ENCODE assay signal across 24 cellular contexts in the genomic region with DNA sequence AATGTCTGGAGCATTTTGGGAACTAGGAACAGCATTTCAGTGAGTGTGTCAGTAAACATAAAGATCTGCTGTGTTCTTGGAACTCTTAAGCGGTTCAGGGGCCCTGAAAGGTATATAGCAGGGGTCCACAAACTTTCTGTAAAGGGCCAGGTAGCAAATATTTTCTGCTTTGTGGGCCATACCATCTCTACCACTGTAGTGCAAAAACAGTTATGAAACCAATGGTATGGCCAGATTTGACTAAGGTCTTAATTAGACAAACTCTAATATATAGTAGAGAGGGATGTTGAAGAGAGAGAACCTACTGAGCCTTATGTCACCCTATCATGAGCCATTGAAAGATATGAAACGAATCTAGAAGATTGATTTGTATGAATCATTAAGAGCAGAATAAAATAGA. TPM values are rescaled to one million over a fixed set of nuclear protein-coding genes. Genes with fewer than 3 reads are reported as not detected.
DNase-seq lines count a peak whose midpoint lies in the region; ATAC-seq, FAIRE-seq and TF ChIP-seq lines count a peak whose summit lies in the region.
"Had no signal": no experiment of that assay in that cellular context is flagged by ENCODE, and none has a peak within 500 bp of the region (broad histone marks: within the 10 kb centered on the region; RNA-seq: fewer than 3 reads in every experiment).

No MANE protein-coding gene starts in this region.

- H3K9me3 ChIP-seq in breast epithelium, result no peaks in the 10 kb centered on the region
- no peaks in the 10 kb centered on the region for H3K9me3 ChIP-seq in K562 (replicated peaks; ENCODE audit: control insufficient read depth, insufficient read depth, low read depth, low read length)
- H3K9me3 ChIP-seq in keratinocyte (ENCODE audit: control insufficient read depth, low read depth, low read length), result no peaks in the 10 kb centered on the region
- H3K9me3 ChIP-seq in HAP-1, result no peaks in the 10 kb centered on the region
- no peaks in the 10 kb centered on the region for H3K9me3 ChIP-seq in body of pancreas
- H3K9me3 ChIP-seq: upper lobe of right lung had no signal

- peaks cover 27% of the 10 kb centered on the region; the same call in 2 of the 3 replicates for H3K79me2 ChIP-seq in K562 (ENCODE audit: control insufficient read depth, insufficient read depth, low read length)
- peaks cover 78% of the 10 kb centered on the region for H3K79me2 ChIP-seq in keratinocyte (ENCODE audit: control insufficient read depth, insufficient read depth, low read length)

- H3K36me3 Mint-ChIP-seq in MCF 10A (ENCODE audit: insufficient read depth, unreplicated experiment), result peaks cover 13% of the 10 kb centered on the region
- no peaks in the 10 kb centered on the region for H3K36me3 Mint-ChIP-seq in activated naive CD8-positive, alpha-beta T cell treated with anti-CD3 and anti-CD28 coated beads, Interleukin-2, amount 50 U/mL, for 24 hours (ENCODE audit: low read depth)
- H3K36me3 Mint-ChIP-seq: activated naive CD8-positive, alpha-beta T cell; WTC11 had no signal

- BruUV-seq in MCF 10A (replicated peaks; lab: Mats Ljungman, UMichigan) (no TSS peak), K562 (replicated peaks; lab: Mats Ljungman, UMichigan) (no TSS peak)

- H3K27ac ChIP-seq in breast epithelium, result no peak overlapping the region
- H3K27ac ChIP-seq in K562 (ENCODE audit: extremely low read depth, low read depth, low read length), result no peak overlapping the region
- H3K27ac ChIP-seq in keratinocyte (ENCODE audit: control insufficient read depth, insufficient read depth, low read length), result peak overlapping the region; percentile 61
- H3K27ac ChIP-seq in body of pancreas, result no peak overlapping the region
- H3K27ac ChIP-seq: upper lobe of right lung had no signal

- TF ChIP-seq CTCF in MCF 10A (IDR thresholded peaks at IDR 0.05; ENCODE audit: unreplicated experiment) (no peak), breast epithelium (IDR thresholded peaks at IDR 0.05) (no peak), K562 (IDR thresholded peaks at IDR 0.05 in 2 of 3, conservative IDR thresholded peaks at IDR 0.05 in 1 of 3; ENCODE audit: insufficient read depth in 2 of 3, low read depth in 1 of 3, low read length in 3 of 3) (no peak), keratinocyte (optimal IDR thresholded peaks at IDR 0.05 in 1 of 3, IDR thresholded peaks at IDR 0.05 in 1 of 3, conservative IDR thresholded peaks at IDR 0.05 in 1 of 3; ENCODE audit: extremely low read depth in 1 of 3, insufficient read depth in 2 of 3, low read length in 3 of 3) (no peak), body of pancreas (IDR thresholded peaks at IDR 0.05) (no peak)

- CTCF ChIA-PET in MCF 10A (lab: Yijun Ruan, JAX) (no interaction called here), K562 (lab: Yijun Ruan, JAX; ENCODE audit: low intra/inter-chr PET ratio) (interaction anchor here (0.7 kb wide), 1 partner anchor 298 kb away, joined by 4 read pairs; no protein-coding TSS in a partner anchor)

- peaks cover 16% of the 10 kb centered on the region for H3K4me1 Mint-ChIP-seq in MCF 10A (ENCODE audit: insufficient read depth, unreplicated experiment)
- peaks cover 31% of the 10 kb centered on the region for H3K4me1 Mint-ChIP-seq in activated naive CD8-positive, alpha-beta T cell treated with anti-CD3 and anti-CD28 coated beads, Interleukin-2, amount 50 U/mL, for 24 hours

- H3K4me1 ChIP-seq in breast epithelium, result peaks cover 0 to 10% of the 10 kb centered on the region in 2 donors
- H3K4me1 ChIP-seq in K562 (replicated peaks in 1 of 2; ENCODE audit: control insufficient read depth in 2 of 2, insufficient read depth in 2 of 2, low read length in 2 of 2), result peaks cover 8 to 9% of the 10 kb centered on the region in 2 experiments; a peak in 4 of 5 replicates
- peaks cover 24% of the 10 kb centered on the region for H3K4me1 ChIP-seq in keratinocyte (ENCODE audit: control insufficient read depth, extremely low read depth, insufficient read depth, low read length)
- peaks cover 30% of the 10 kb centered on the region for H3K4me1 ChIP-seq in HAP-1
- peaks cover 43% of the 10 kb centered on the region for H3K4me1 ChIP-seq in body of pancreas

- H3K9ac ChIP-seq in K562 (ENCODE audit: insufficient read depth in 1 of 2, low read depth in 2 of 2, low read length in 2 of 2), result no peak overlapping the region
- no peak overlapping the region for H3K9ac ChIP-seq in keratinocyte (ENCODE audit: control insufficient read depth, extremely low read depth, insufficient read depth, low read length)

- no peak for FAIRE-seq in K562 (lab: Jason Lieb, UNC)
- FAIRE-seq in keratinocyte (lab: Jason Lieb, UNC), result peak; percentile 36

- H2AFZ ChIP-seq in K562 (ENCODE audit: low read depth, low read length) (peak overlapping the region; percentile 36), keratinocyte (ENCODE audit: control insufficient read depth, low read length) (no peak overlapping the region)

- H3K27me3 Mint-ChIP-seq in MCF 10A (ENCODE audit: insufficient read depth, unreplicated experiment), result no peaks in the 10 kb centered on the region
- H3K27me3 Mint-ChIP-seq in activated naive CD8-positive, alpha-beta T cell treated with anti-CD3 and anti-CD28 coated beads, Interleukin-2, amount 50 U/mL, for 24 hours, result no peaks in the 10 kb centered on the region
- H3K27me3 Mint-ChIP-seq: activated naive CD8-positive, alpha-beta T cell had no signal

- H3K27ac Mint-ChIP-seq in MCF 10A (ENCODE audit: low read depth, unreplicated experiment), result peak overlapping the region; percentile 61
- no peak overlapping the region for H3K27ac Mint-ChIP-seq in activated naive CD8-positive, alpha-beta T cell treated with anti-CD3 and anti-CD28 coated beads, Interleukin-2, amount 50 U/mL, for 24 hours
- H3K27ac Mint-ChIP-seq: activated naive CD8-positive, alpha-beta T cell; activated T-helper 2 cell treated with anti-CD3 and anti-CD28 coated beads, Interferon-gamma antibody, Interleukin-2, Interleukin-4, amounts not matched to agents 10 μg/mL and 5 μg/mL and 100 μg/mL, durations not matched to agents 14 hours and 24 hours and 36 hours; WTC11 had no signal

- in situ Hi-C loops in K562 (cut with MboI), result no loop called here
- in situ Hi-C loops in HAP-1 (cut with MboI; ENCODE audit: low sequenced_read_pairs), result loop anchor here (25.0 kb wide), 1 partner anchor 459 kb away; no protein-coding TSS in a partner anchor

- DNase-seq in MCF 10A (ENCODE audit: unreplicated experiment) (no peak), breast epithelium (ENCODE audit: low spot score in 2 of 2) (no peak), K562 (ENCODE audit: extremely low read depth in 1 of 4, low spot score in 3 of 4) (no peak), keratinocyte (ENCODE audit: low read depth, low spot score) (no peak), HAP-1 (ENCODE audit: low spot score in 2 of 2) (no peak), body of pancreas (no peak)
- no peak for DNase-seq in activated naive CD8-positive, alpha-beta T cell treated with anti-CD3 and anti-CD28 coated beads, Interleukin-2, amount 50 U/mL, for 24 hours
- DNase-seq: 8988T; activated CD4-positive, alpha-beta T cell treated with anti-CD3 and anti-CD28 coated beads, Interleukin-2, amount 50 U/mL, for 48 hours; activated CD8-positive, alpha-beta memory T cell treated with anti-CD3 and anti-CD28 coated beads, Interleukin-2, amount 50 U/mL, for 48 hours; DMS53; effector CD4-positive, alpha-beta T cell; GF-D8; NCI-H1694; NCI-H2171; NCI-H524 treated with DMSO at 0.1 percent for 48 hours; stimulated activated CD8-positive, alpha-beta memory T cell treated with anti-CD3 and anti-CD28 coated beads, Interleukin-4, amount 100 ng/mL, for 48 hours; upper lobe of right lung had no signal

- H3K36me3 ChIP-seq in breast epithelium (no peaks in the 10 kb centered on the region), K562 (ENCODE audit: control insufficient read depth, insufficient read depth, low read length) (no peaks in the 10 kb centered on the region), keratinocyte (ENCODE audit: control insufficient read depth in 2 of 2, extremely low read depth in 1 of 2, insufficient read depth in 2 of 2, low read length in 2 of 2) (peaks cover 0 to 4% of the 10 kb centered on the region in 2 experiments), HAP-1 (replicated peaks) (no peaks in the 10 kb centered on the region), body of pancreas (replicated peaks in 1 of 2; ENCODE audit: insufficient read depth in 1 of 2, low read depth in 2 of 2) (no peaks in the 10 kb centered on the region)
- H3K36me3 ChIP-seq: upper lobe of right lung had no signal

- H3K4me2 ChIP-seq in K562 (ENCODE audit: insufficient read depth, low read length) (no peak overlapping the region), keratinocyte (ENCODE audit: control insufficient read depth, extremely low read depth, insufficient read depth, low read depth, low read length) (peak overlapping the region; percentile 29)

- H4K20me1 ChIP-seq in K562 (replicated peaks; ENCODE audit: control insufficient read depth, insufficient read depth, low read length) (no peaks in the 10 kb centered on the region), keratinocyte (ENCODE audit: control insufficient read depth, extremely low read depth, insufficient read depth, low read length) (no peaks in the 10 kb centered on the region)

- POLR2A ChIA-PET in MCF 10A (lab: Yijun Ruan, JAX), result interaction anchor here (0.9 to 2.2 kb wide), 2 partner anchors 211 to 453 kb away, joined by 3 to 6 read pairs; no protein-coding TSS in a partner anchor
- POLR2A ChIA-PET in K562 (lab: Yijun Ruan, JAX), result no interaction called here

- no peaks in the 10 kb centered on the region for H3K27me3 ChIP-seq in breast epithelium
- H3K27me3 ChIP-seq in K562 (ENCODE audit: control insufficient read depth in 2 of 2, insufficient read depth in 2 of 2, low read length in 2 of 2), result no peaks in the 10 kb centered on the region
- no peaks in the 10 kb centered on the region for H3K27me3 ChIP-seq in keratinocyte (ENCODE audit: control insufficient read depth, extremely low read depth, insufficient read depth, low read length)
- no peaks in the 10 kb centered on the region for H3K27me3 ChIP-seq in HAP-1 (ENCODE audit: low read depth)
- no peaks in the 10 kb centered on the region for H3K27me3 ChIP-seq in body of pancreas
- H3K27me3 ChIP-seq: upper lobe of right lung had no signal

- TF ChIP-seq POLR2A in breast epithelium (IDR thresholded peaks at IDR 0.05), result no peak
- TF ChIP-seq POLR2A in K562 (conservative IDR thresholded peaks at IDR 0.05), result no peak
- no peak for TF ChIP-seq POLR2A in body of pancreas (IDR thresholded peaks at IDR 0.05)

- TF ChIP-seq RAD21 in K562 (CRISPR knock-in tag; conservative IDR thresholded peaks at IDR 0.05 in 1 of 2, IDR thresholded peaks at IDR 0.05 in 1 of 2), result no peak

- H3K9me3 Mint-ChIP-seq in MCF 10A (ENCODE audit: unreplicated experiment), result no peaks in the 10 kb centered on the region
- H3K9me3 Mint-ChIP-seq in activated naive CD8-positive, alpha-beta T cell treated with anti-CD3 and anti-CD28 coated beads, Interleukin-2, amount 50 U/mL, for 24 hours, result no peaks in the 10 kb centered on the region
- H3K9me3 Mint-ChIP-seq: activated T-helper 2 cell treated with anti-CD3 and anti-CD28 coated beads, Interferon-gamma antibody, Interleukin-2, Interleukin-4, amounts not matched to agents 10 μg/mL and 5 μg/mL and 100 μg/mL, durations not matched to agents 14 hours and 24 hours and 36 hours; WTC11 had no signal

- peak overlapping the region; percentile 42 for H3K4me3 Mint-ChIP-seq in MCF 10A (ENCODE audit: unreplicated experiment)
- H3K4me3 Mint-ChIP-seq in activated naive CD8-positive, alpha-beta T cell treated with anti-CD3 and anti-CD28 coated beads, Interleukin-2, amount 50 U/mL, for 24 hours, result no peak overlapping the region
- H3K4me3 Mint-ChIP-seq: activated naive CD8-positive, alpha-beta T cell; WTC11 had no signal

- H3K9me1 ChIP-seq in K562 (ENCODE audit: control insufficient read depth, insufficient read depth, low read length), result no peaks in the 10 kb centered on the region
- no peaks in the 10 kb centered on the region for H3K9me1 ChIP-seq in keratinocyte (ENCODE audit: control insufficient read depth, extremely low read depth, insufficient read depth, low read length)

- H3K4me3 ChIP-seq in breast epithelium, result no peak overlapping the region
- no peak overlapping the region for H3K4me3 ChIP-seq in K562
- no peak overlapping the region for H3K4me3 ChIP-seq in keratinocyte (ENCODE audit: control insufficient read depth in 2 of 3, extremely low read depth in 1 of 3, insufficient read depth in 2 of 3, low read depth in 1 of 3, low read length in 3 of 3)
- H3K4me3 ChIP-seq in HAP-1, result no peak overlapping the region
- H3K4me3 ChIP-seq in body of pancreas, result no peak overlapping the region
- H3K4me3 ChIP-seq: upper lobe of right lung had no signal

- TF ChIP-seq EP300 in K562 (IDR thresholded peaks at IDR 0.05; ENCODE audit: low read length), result no peak

- dilution Hi-C loops in keratinocyte (cut with MboI; ENCODE audit: extremely low pct_ligation_motif_present, low sequenced_read_pairs), result no loop called here

- ATAC-seq in K562 (no peak), body of pancreas (no peak), HG03521 (IDR thresholded peaks at IDR 0.05; ENCODE audit: unreplicated experiment) (no peak)
- no peak for ATAC-seq in activated naive CD8-positive, alpha-beta T cell treated with anti-CD3 and anti-CD28 coated beads, Interleukin-2, amount 50 U/mL, for 24 hours
- ATAC-seq: esophagus mucosa, sciatic nerve, WTC11 had no signal

- intact Hi-C loops in MCF 10A (cut with micrococcal nuclease), result no loop called here
- intact Hi-C loops in breast epithelium (cut with DNase I; ENCODE audit: low total_unique reads), result no loop called here
- intact Hi-C loops in K562 (cut with micrococcal nuclease), result no loop called here
- intact Hi-C loops in body of pancreas (cut with DNase I), result no loop called here

- WGBS in K562 (ENCODE audit: insufficient coverage, low coverage, missing lambda C conversion rate), result 36% methylated on average over 2 of the region's 2 CpGs
- WGBS in body of pancreas, 2 donors, result 56 to 61% methylated on average over 2 of the region's 2 CpGs

RNA-seq across cellular contexts. Expression of a gene that starts 5.3 kb away (rescaled TPM):
- total RNA-seq in MCF 10A (2022), result 147 and 167 TPM in 2 replicates
- 100 to 1,000 TPM in 1 of 3 donors, 10 to 100 TPM in 2; 87.5 to 105 (median 87.8) TPM for total RNA-seq in breast epithelium
- total RNA-seq in K562 (2011; cell fraction: chromatin; rRNA removed; ENCODE audit: low replicate concordance), result 54.6 and 209 TPM in 2 replicates
- total RNA-seq in K562 (2011; cell fraction: nucleolus; rRNA removed), result 33.4 and 34.5 TPM in 2 replicates
- 47.5 and 61.9 TPM in 2 replicates for total RNA-seq in K562 (2011; cell fraction: nucleoplasm; rRNA removed)
- 114 and 120 TPM in 2 replicates for total RNA-seq in K562 (2014; rRNA removed)
- 160 and 174 TPM in 2 replicates for total RNA-seq in K562 (2014; rRNA removed; fragmentation: Illumina TruSeq; extraction: Trizol)
- total RNA-seq in K562 (2015; rRNA removed; fragmentation: Illumina TruSeq; extraction: Trizol), result 166 and 176 TPM in 2 replicates
- 124 and 127 TPM in 2 replicates for total RNA-seq in K562 (2021)
- 61.4 and 79.1 TPM in 2 replicates for polyA plus RNA-seq in K562 (2011; rRNA removed)
- polyA plus RNA-seq in K562 (2011; cell fraction: cytosol; rRNA removed), result 34.5 and 43.6 TPM in 2 replicates
- 29.5 and 30.0 TPM in 2 replicates for polyA plus RNA-seq in K562 (2011; cell fraction: nucleus; rRNA removed)
- 36.9 and 59.5 TPM in 2 replicates for polyA plus RNA-seq in K562 (2012)
- 97.5 and 97.9 TPM in 2 replicates for polyA plus RNA-seq in K562 (2014; fragmentation: Illumina TruSeq; extraction: Trizol)
- polyA plus RNA-seq in K562 (2014; fragmentation: Nextera tagmentation; extraction: Ambion mirVana), result 10 to 100 TPM; 20.8 to 50.0 TPM
- polyA plus RNA-seq in K562 (2014; rRNA removed), result 52.0 and 57.9 TPM in 2 replicates
- polyA minus RNA-seq in K562 (2011; rRNA and poly(A)+ RNA removed), result 636 and 709 TPM in 2 replicates
- 124 and 164 TPM in 2 replicates for polyA minus RNA-seq in K562 (2011; cell fraction: cytosol; rRNA and poly(A)+ RNA removed)
- 44.4 and 104 TPM in 2 replicates for polyA minus RNA-seq in K562 (2011; cell fraction: nucleus; rRNA and poly(A)+ RNA removed)
- 59.9 to 123 TPM (median 76.8 TPM) in 3 replicates for polyA plus RNA-seq in keratinocyte
- 108 TPM for polyA plus RNA-seq in keratinocyte (2011; ENCODE audit: low read depth)
- 64.7 and 86.9 TPM in 2 replicates for polyA plus RNA-seq in keratinocyte (2011; cell fraction: cytosol; rRNA removed)
- 65.4 and 98.4 TPM in 2 replicates for polyA plus RNA-seq in keratinocyte (2011; cell fraction: nucleus; rRNA removed)
- polyA plus RNA-seq in keratinocyte (2012; ENCODE audit: low replicate concordance), result 32.9 and 69.1 TPM in 2 replicates
- polyA minus RNA-seq in keratinocyte, result 95.4 to 241 TPM (median 192 TPM) in 3 replicates
- 127 TPM for polyA minus RNA-seq in keratinocyte (2011; cell fraction: cytosol; rRNA and poly(A)+ RNA removed)
- polyA minus RNA-seq in keratinocyte (2011; cell fraction: nucleus; rRNA and poly(A)+ RNA removed), result 138 and 265 TPM in 2 replicates
- 10 to 100 TPM; 41.2 to 71.9 TPM for total RNA-seq in body of pancreas
